8 cellular contexts compared by ENCODE assay signal in genomic region chr15:74320358-74321247, GRCh38. TPM values are rescaled to one million over a fixed set of nuclear protein-coding genes. Genes with fewer than 3 reads are reported as not detected.
DNase-seq lines count a peak whose midpoint lies in the region; ATAC-seq lines count a peak whose summit lies in the region.

No MANE protein-coding gene starts in this region.

- no peak for ATAC-seq in GM18909 (IDR thresholded peaks at IDR 0.05; ENCODE audit: poor library complexity, unreplicated experiment)
- ATAC-seq in HG03565 (IDR thresholded peaks at IDR 0.05; ENCODE audit: unreplicated experiment), result no peak

- H2BK12ac ChIP-seq in mesenchymal stem cell (ENCODE audit: low read length in 2 of 2), result peak overlapping the region; percentile 32 to 49

- peak overlapping the region; percentile 27 for H2AK5ac ChIP-seq in mesenchymal stem cell (ENCODE audit: low read length, severe bottlenecking)

- no peak overlapping the region for H2AFZ ChIP-seq in mesenchymal stem cell (ENCODE audit: low read depth, low read length)

- peak overlapping the region; percentile 58 for H4K91ac ChIP-seq in mesenchymal stem cell (ENCODE audit: low read length)

- 77% methylated on average over 7 of the region's 10 CpGs for WGBS in mesenchymal stem cell

- H2BK120ac ChIP-seq in mesenchymal stem cell (ENCODE audit: low read depth, low read length), result peak overlapping the region; percentile 45

- H3K4me3 ChIP-seq in mesenchymal stem cell (ENCODE audit: insufficient read depth in 1 of 2, low read depth in 1 of 2, low read length in 2 of 2), result no peak overlapping the region

- H3K14ac ChIP-seq in mesenchymal stem cell (ENCODE audit: low read length in 2 of 2), result no peak overlapping the region

- no peak overlapping the region for H3K4me2 ChIP-seq in mesenchymal stem cell (ENCODE audit: low read length, poor library complexity, severe bottlenecking)

- peak overlapping the region; percentile 50 for H4K8ac ChIP-seq in mesenchymal stem cell (ENCODE audit: low read length)

- no peak overlapping the region for H3K27ac ChIP-seq in mesenchymal stem cell (ENCODE audit: low read length, poor library complexity, severe bottlenecking)

- peak overlapping the region; percentile 90 for H2BK15ac ChIP-seq in mesenchymal stem cell (ENCODE audit: low read depth, poor library complexity, severe bottlenecking)

- H3K18ac ChIP-seq in mesenchymal stem cell (ENCODE audit: low read depth in 1 of 2, low read length in 2 of 2), result peak overlapping the region in 1 of 2 experiments; percentile 52

- peaks cover 39% of the 10 kb centered on the region for H3K4me1 ChIP-seq in mesenchymal stem cell (ENCODE audit: control insufficient read depth, insufficient read depth, low read depth, low read length)

- no peak overlapping the region for H3K23ac ChIP-seq in mesenchymal stem cell (ENCODE audit: low read length in 2 of 2)

- no peaks in the 10 kb centered on the region for H3K79me1 ChIP-seq in mesenchymal stem cell (replicated peaks; ENCODE audit: low read length, poor library complexity, severe bottlenecking)

- H3K9me3 ChIP-seq in mesenchymal stem cell (ENCODE audit: control insufficient read depth, low read length), result no peaks in the 10 kb centered on the region

- in situ Hi-C loops in SK-MEL-5 (cut with HindIII; ENCODE audit: low pct_unique_long_range_greater_than_20kb, low sequenced_read_pairs), result loop anchor here (25.0 kb wide), 1 partner anchor 208 kb away; no protein-coding TSS in a partner anchor

- H2BK5ac ChIP-seq in mesenchymal stem cell (ENCODE audit: low read depth, low read length, poor library complexity, severe bottlenecking), result no peak overlapping the region

- no peak overlapping the region for H3K4ac ChIP-seq in mesenchymal stem cell (ENCODE audit: low read depth in 1 of 2, low read length in 2 of 2)

- no peak overlapping the region for H3K9ac ChIP-seq in mesenchymal stem cell (ENCODE audit: low read length)

- no peaks in the 10 kb centered on the region for H3K36me3 ChIP-seq in mesenchymal stem cell (ENCODE audit: control insufficient read depth in 1 of 2, insufficient read depth in 2 of 2, low read depth in 1 of 2, low read length in 2 of 2)

- peak; percentile 58 for DNase-seq in EL
- peak; percentile 77 for DNase-seq in HuH-7.5 (ENCODE audit: low spot score)
- peak; percentile 75 for DNase-seq in SK-MEL-5 (ENCODE audit: low read depth, low spot score)
- peak; percentile 39 for DNase-seq in cerebellum (ENCODE audit: low spot score)
- peak; percentile 55 for DNase-seq in mesenchymal stem cell
- no peak for DNase-seq in cortex of kidney (lab: John Stamatoyannopoulos, UW)

- peaks cover 7 to 11% of the 10 kb centered on the region in 2 experiments for H3K27me3 ChIP-seq in mesenchymal stem cell (ENCODE audit: control insufficient read depth in 1 of 2, insufficient read depth in 1 of 2, low read length in 2 of 2)

RNA-seq across cellular contexts. Expression of gene CYP11A1, which starts 46.8 kb away (rescaled TPM):
- not detected in 2 replicates for total RNA-seq in SK-MEL-5 (2014; rRNA removed; shearing (Covaris generic))
- 0.46 and 1.6 TPM in 2 replicates for polyA plus RNA-seq in SK-MEL-5 (2015; cell fraction: cytosol; rRNA removed)
- polyA plus RNA-seq in SK-MEL-5 (2015; cell fraction: nucleus; rRNA removed), result not detected in 2 replicates
- total RNA-seq in cerebellum, result 0.54 TPM
- polyA plus RNA-seq in mesenchymal stem cell (2013, experiment 1 of 2), result 0.08 TPM
- 0.07 TPM for polyA plus RNA-seq in mesenchymal stem cell (2013, experiment 2 of 2)
